1 cellular context compared by ENCODE assay signal in the genomic region with DNA sequence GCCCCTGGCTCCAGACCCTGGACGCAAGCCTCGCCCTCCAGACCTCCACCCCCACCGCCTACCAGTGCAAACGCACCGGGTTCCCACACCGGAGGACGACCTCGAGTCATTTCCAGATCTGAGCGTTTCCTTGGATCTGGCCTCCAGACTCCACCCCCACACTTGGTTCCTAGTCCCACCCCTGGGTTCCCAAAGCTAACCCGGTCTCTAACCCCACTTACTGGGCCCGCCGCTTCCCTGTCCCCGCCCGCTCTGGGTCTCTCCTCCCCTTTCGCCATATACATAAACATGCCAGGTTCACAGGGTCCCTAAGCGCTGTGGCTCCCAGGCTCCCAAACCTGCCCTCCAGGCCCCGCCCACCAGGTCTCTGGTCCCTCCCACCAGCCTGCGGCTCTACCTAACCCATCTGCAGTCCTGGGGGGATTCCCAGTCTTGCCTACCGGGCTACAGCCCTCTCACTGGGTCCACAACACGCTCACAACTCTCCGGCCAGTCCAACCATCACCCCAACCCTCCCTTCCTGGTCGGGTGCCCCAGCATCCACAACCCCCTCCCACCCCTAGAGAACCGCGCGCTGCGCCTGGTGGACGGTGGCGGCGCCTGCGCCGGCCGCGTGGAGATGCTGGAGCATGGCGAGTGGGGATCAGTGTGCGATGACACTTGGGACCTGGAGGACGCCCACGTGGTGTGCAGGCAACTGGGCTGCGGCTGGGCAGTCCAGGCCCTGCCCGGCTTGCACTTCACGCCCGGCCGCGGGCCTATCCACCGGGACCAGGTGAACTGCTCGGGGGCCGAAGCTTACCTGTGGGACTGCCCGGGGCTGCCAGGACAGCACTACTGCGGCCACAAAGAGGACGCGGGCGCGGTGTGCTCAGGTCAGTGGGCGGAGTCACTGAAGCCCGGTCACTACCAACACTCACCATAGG.
TF ChIP-seq lines count a peak whose summit lies in the region.

No MANE protein-coding gene starts in this region.

TF ChIP-seq in A549, 52 proteins besides CTCF, POLR2A, EP300 and RAD21 (continued from another document):
- TF ChIP-seq HMGXB4 (CRISPR knock-in tag; IDR thresholded peaks at IDR 0.05; ENCODE audit: borderline replicate concordance), result no peak
- no peak for TF ChIP-seq TP53 (CRISPR knock-in tag; IDR thresholded peaks at IDR 0.05)
- no peak for TF ChIP-seq HEYL (CRISPR knock-in tag; IDR thresholded peaks at IDR 0.05)
- TF ChIP-seq, protein P1, sequence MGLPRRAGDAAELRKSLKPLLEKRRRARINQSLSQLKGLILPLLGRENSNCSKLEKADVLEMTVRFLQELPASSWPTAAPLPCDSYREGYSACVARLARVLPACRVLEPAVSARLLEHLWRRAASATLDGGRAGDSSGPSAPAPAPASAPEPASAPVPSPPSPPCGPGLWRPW (IDR thresholded peaks at IDR 0.05), result no peak
- TF ChIP-seq HDAC2 (IDR thresholded peaks at IDR 0.05), result no peak
- TF ChIP-seq EHF (CRISPR knock-in tag; IDR thresholded peaks at IDR 0.05), result no peak
- TF ChIP-seq ZNF302 (CRISPR knock-in tag; IDR thresholded peaks at IDR 0.05), result no peak
- no peak for TF ChIP-seq SREBF2 (IDR thresholded peaks at IDR 0.05)
